In genomic region chr10:21495002-21495685, GRCh38 we compare ENCODE assay signal across 8 cellular contexts. TPM values are rescaled to one million over a fixed set of nuclear protein-coding genes. Genes with fewer than 3 reads are reported as not detected.
DNase-seq lines count a peak whose midpoint lies in the region; ATAC-seq and TF ChIP-seq lines count a peak whose summit lies in the region.

No MANE protein-coding gene starts in this region.

- WGBS in aorta, 2 donors, result 0% methylated on average over 35 of the region's 35 CpGs

- H3K36me3 Mint-ChIP-seq in MCF 10A (ENCODE audit: insufficient read depth, unreplicated experiment) (no peaks in the 10 kb centered on the region), memory B cell (no peaks in the 10 kb centered on the region)

- H3K4me1 ChIP-seq in ES-I3 (ENCODE audit: insufficient read depth, low read length), result peaks cover 17% of the 10 kb centered on the region
- H3K4me1 ChIP-seq in aorta (ENCODE audit: control insufficient read depth in 1 of 2, insufficient read depth in 2 of 2, low read length in 2 of 2), result no peaks in the 10 kb centered on the region

- peaks cover 21% of the 10 kb centered on the region for H3K27me3 Mint-ChIP-seq in MCF 10A (ENCODE audit: insufficient read depth, unreplicated experiment)
- H3K27me3 Mint-ChIP-seq in memory B cell, result peaks cover 16% of the 10 kb centered on the region

- H3K27ac Mint-ChIP-seq in MCF 10A (ENCODE audit: low read depth, unreplicated experiment), result peak overlapping the region; percentile 64
- H3K27ac Mint-ChIP-seq in memory B cell, result no peak overlapping the region

- H3K4me3 Mint-ChIP-seq in MCF 10A (ENCODE audit: unreplicated experiment), result peak overlapping the region; percentile 82
- peak overlapping the region; percentile 87 for H3K4me3 Mint-ChIP-seq in memory B cell

- TF ChIP-seq CTCF in MCF 10A (IDR thresholded peaks at IDR 0.05; ENCODE audit: unreplicated experiment), result no peak

- no peaks in the 10 kb centered on the region for H3K4me1 Mint-ChIP-seq in MCF 10A (ENCODE audit: insufficient read depth, unreplicated experiment)
- H3K4me1 Mint-ChIP-seq in memory B cell, result peaks cover 12% of the 10 kb centered on the region

- intact Hi-C loops in MCF 10A (cut with micrococcal nuclease), result loop anchor here (1.0 to 10.0 kb wide), 7 partner anchors 160 to 1490 kb away; no protein-coding TSS in a partner anchor
- intact Hi-C loops in aorta (cut with DNase I), result loop anchor here (2.0 to 10.0 kb wide), 11 partner anchors 42 to 940 kb away; partner anchors contain the start of genes DNAJC1 (in 2 of the 2) and BMI1 (in 1 of the 2)

- H3K9ac ChIP-seq in ES-I3 (ENCODE audit: low read depth, low read length), result peak overlapping the region; percentile 79

- POLR2A ChIA-PET in MCF 10A (lab: Yijun Ruan, JAX), result interaction anchor here (0.6 to 4.2 kb wide), 13 partner anchors 21 to 942 kb away, joined by 3 to 141 read pairs (median 5); partner anchors contain the start of genes MLLT10 and SKIDA1

- H3K27me3 ChIP-seq in aorta (ENCODE audit: control insufficient read depth in 1 of 2, insufficient read depth in 2 of 2, low read length in 1 of 2), result no peaks in the 10 kb centered on the region

- CTCF ChIA-PET in MCF 10A (lab: Yijun Ruan, JAX), result interaction anchor here (0.6 to 7.8 kb wide), 19 partner anchors 9 to 458 kb away, joined by 3 to 68 read pairs (median 4); partner anchors contain the start of gene SKIDA1

- H3K27ac ChIP-seq in aorta (ENCODE audit: low read depth in 1 of 2, low read length in 2 of 2), result no peak overlapping the region

- H3K9me3 ChIP-seq in ES-I3 (ENCODE audit: control insufficient read depth, insufficient read depth, low read length) (no peaks in the 10 kb centered on the region), aorta (ENCODE audit: control insufficient read depth, low read length) (no peaks in the 10 kb centered on the region)

- peak; percentile 2 for ATAC-seq in HG03354 (IDR thresholded peaks at IDR 0.05; ENCODE audit: poor library complexity, severe bottlenecking, unreplicated experiment)
- ATAC-seq in memory B cell (ENCODE audit: low read depth), result peak; percentile 2
- ATAC-seq in aorta (ENCODE audit: low FRiP score), result peak; percentile 1
- no peak for ATAC-seq in HG03571 (IDR thresholded peaks at IDR 0.05; ENCODE audit: unreplicated experiment)

- no peaks in the 10 kb centered on the region for H3K36me3 ChIP-seq in ES-I3 (ENCODE audit: insufficient read depth, low read length)
- H3K36me3 ChIP-seq in aorta (ENCODE audit: control insufficient read depth in 1 of 2, insufficient read depth in 2 of 2, low read length in 1 of 2), result no peaks in the 10 kb centered on the region

- H3K9me3 Mint-ChIP-seq in MCF 10A (ENCODE audit: unreplicated experiment) (no peaks in the 10 kb centered on the region), memory B cell (no peaks in the 10 kb centered on the region)

- peak overlapping the region; percentile 31 to 72 for H3K4me3 ChIP-seq in aorta (ENCODE audit: low read length in 2 of 2)

- no TSS peak for BruUV-seq in MCF 10A (replicated peaks; lab: Mats Ljungman, UMichigan)

- DNase-seq in MCF 10A (ENCODE audit: unreplicated experiment) (no peak), memory B cell (ENCODE audit: low spot score in 2 of 2) (no peak), aorta (peak in 1 of 2 donors; percentile 75), NOMO-1 (lab: John Stamatoyannopoulos, UW; ENCODE audit: unreplicated experiment in 2 of 2) (no peak), SK-N-DZ (ENCODE audit: low spot score) (no peak)

RNA-seq across cellular contexts. Expression of gene SKIDA1, which starts 30.3 kb away (rescaled TPM):
- total RNA-seq in MCF 10A (2022), result 0.56 and 1.2 TPM in 2 replicates
- 1 to 10 TPM; 1.2 to 1.4 TPM for total RNA-seq in aorta
- under 1 TPM; 0.15 to 0.75 TPM for polyA plus RNA-seq in aorta
- polyA plus RNA-seq in SK-N-DZ (2014; cell fraction: cytosol; rRNA removed), result 8.1 and 9.6 TPM in 2 replicates
- 5.6 and 9.0 TPM in 2 replicates for polyA plus RNA-seq in SK-N-DZ (2014; cell fraction: nucleus; rRNA removed)

RNA-seq across cellular contexts. Expression of gene MLLT10, which starts 38.9 kb away (rescaled TPM):
- total RNA-seq in MCF 10A (2022), result 39.3 and 47.5 TPM in 2 replicates
- total RNA-seq in aorta, result 10 to 100 TPM; 35.5 to 75.3 TPM
- polyA plus RNA-seq in aorta, result 10 to 100 TPM in 1 of 2 donors, 1 to 10 TPM in 1; 8.4 to 17.1 TPM
- polyA plus RNA-seq in SK-N-DZ (2014; cell fraction: cytosol; rRNA removed), result 24.0 and 28.9 TPM in 2 replicates
- polyA plus RNA-seq in SK-N-DZ (2014; cell fraction: nucleus; rRNA removed), result 36.8 and 39.1 TPM in 2 replicates
